ENCODE assay signal across 10 cellular contexts in the genomic region with DNA sequence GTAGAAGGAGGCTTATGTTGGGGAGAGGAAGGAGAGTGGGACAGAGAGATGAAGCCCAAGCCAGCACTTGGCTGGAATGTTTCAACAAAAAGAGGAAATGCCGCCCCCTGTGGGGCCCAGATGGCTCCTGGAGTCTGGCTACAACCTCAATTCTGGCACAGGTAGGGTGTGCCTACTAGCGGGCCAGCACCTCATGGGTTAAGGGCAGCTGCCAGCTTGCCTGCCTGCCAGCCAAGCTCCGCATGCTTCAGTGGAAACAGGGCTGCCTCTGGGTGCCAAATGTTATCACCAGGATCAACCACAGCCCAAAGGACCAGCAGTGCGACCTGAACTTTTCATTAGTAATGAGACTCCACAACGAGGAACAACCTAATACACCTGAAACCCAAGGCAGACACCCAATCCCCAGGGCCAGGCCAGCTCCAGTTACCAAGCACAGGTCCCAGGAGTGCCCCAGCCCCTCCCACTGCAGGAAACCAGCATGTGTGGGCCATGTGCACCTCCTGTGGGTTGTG. TPM values are rescaled to one million over a fixed set of nuclear protein-coding genes. Genes with fewer than 3 reads are reported as not detected.
DNase-seq lines count a peak whose midpoint lies in the region; ATAC-seq and TF ChIP-seq lines count a peak whose summit lies in the region.
"Had no signal": no experiment of that assay in that cellular context is flagged by ENCODE, and none has a peak within 500 bp of the region (broad histone marks: within the 10 kb centered on the region; RNA-seq: fewer than 3 reads in every experiment).

No MANE protein-coding gene starts in this region.

- no peak overlapping the region for H3K4me2 ChIP-seq in mammary epithelial cell (ENCODE audit: insufficient read depth, low read depth, low read length)
- no peak overlapping the region for H3K4me2 ChIP-seq in neuronal stem cell (ENCODE audit: insufficient read depth, low read length, poor library complexity, severe bottlenecking)

- no peak overlapping the region for H2AFZ ChIP-seq in mammary epithelial cell (ENCODE audit: low read depth, low read length)
- no peak overlapping the region for H2AFZ ChIP-seq in neuronal stem cell (ENCODE audit: low read length)

- in situ Hi-C loops in mammary epithelial cell (cut with MboI; ENCODE audit: low sequenced_read_pairs in 2 of 2) = no loop called here

- no peak overlapping the region for H2BK120ac ChIP-seq in neuronal stem cell (ENCODE audit: low read depth, low read length)

- H3K36me3 ChIP-seq in mammary epithelial cell (ENCODE audit: insufficient read depth, low read length) = no peaks in the 10 kb centered on the region
- peaks cover 0 to 8% of the 10 kb centered on the region in 2 donors for H3K36me3 ChIP-seq in neuronal stem cell (replicated peaks in 1 of 2; ENCODE audit: control insufficient read depth in 2 of 2, insufficient read depth in 2 of 2, low read length in 2 of 2)

- H3K9me3 Mint-ChIP-seq in T-cell = no peaks in the 10 kb centered on the region

- peaks cover 4% of the 10 kb centered on the region for H3K4me1 ChIP-seq in mammary epithelial cell (ENCODE audit: insufficient read depth, low read length)
- H3K4me1 ChIP-seq in neuronal stem cell (ENCODE audit: control insufficient read depth in 2 of 2, insufficient read depth in 1 of 2, low read depth in 1 of 2, low read length in 2 of 2) = peaks cover 0 to 4% of the 10 kb centered on the region in 2 donors

- 39% methylated on average over 4 of the region's 5 CpGs for WGBS in mammary epithelial cell (ENCODE audit: low coverage, missing lambda C conversion rate)
- WGBS in neuronal stem cell (ENCODE audit: extremely low coverage in 2 of 2, insufficient read length in 2 of 2, insufficient replicate concordance in 1 of 2), 2 donors = no CpG with 5 or more reads among the region's 5 CpGs

- H4K20me1 ChIP-seq in mammary epithelial cell (ENCODE audit: insufficient read depth, low read length) = no peaks in the 10 kb centered on the region

- H3K23ac ChIP-seq in neuronal stem cell (ENCODE audit: low read depth, low read length, poor library complexity) = no peak overlapping the region

- no peaks in the 10 kb centered on the region for H3K9me3 ChIP-seq in mammary epithelial cell (replicated peaks; ENCODE audit: insufficient read depth, low read length)
- no peaks in the 10 kb centered on the region for H3K9me3 ChIP-seq in neuronal stem cell (replicated peaks in 1 of 2; ENCODE audit: control insufficient read depth in 2 of 2, insufficient read depth in 1 of 2, low read depth in 1 of 2, low read length in 2 of 2)

- no peak overlapping the region for H3K27ac Mint-ChIP-seq in T-cell

- no TSS peak for BruUV-seq in mammary epithelial cell (replicated peaks; lab: Mats Ljungman, UMichigan)

- no peak overlapping the region for H3K4me3 Mint-ChIP-seq in T-cell

- no peaks in the 10 kb centered on the region for H3K79me2 ChIP-seq in mammary epithelial cell (ENCODE audit: insufficient read depth, low read length)

- dilution Hi-C loops in mammary epithelial cell (cut with HindIII; ENCODE audit: low sequenced_read_pairs) = no loop called here

- H3K27ac ChIP-seq in mammary epithelial cell (ENCODE audit: insufficient read depth, low read depth, low read length) = no peak overlapping the region
- no peak overlapping the region for H3K27ac ChIP-seq in neuronal stem cell (replicated peaks; ENCODE audit: low read length)

- H3K4ac ChIP-seq in neuronal stem cell (ENCODE audit: low read length) = no peak overlapping the region

- H3K4me1 Mint-ChIP-seq in T-cell = peaks cover 2 to 14% (median 2%) of the 10 kb centered on the region in 3 donors

- intact Hi-C loops in mammary epithelial cell (cut with micrococcal nuclease) = no loop called here

- H3K14ac ChIP-seq in neuronal stem cell (ENCODE audit: low read length) = no peak overlapping the region

- H4K91ac ChIP-seq in neuronal stem cell (ENCODE audit: low read depth, low read length, poor library complexity) = no peak overlapping the region

- H3K4me3 ChIP-seq in mammary epithelial cell (replicated peaks in 1 of 3; ENCODE audit: insufficient read depth in 1 of 3, low read depth in 2 of 3, low read length in 3 of 3) (no peak overlapping the region), neuronal stem cell (ENCODE audit: low read length in 2 of 2) (no peak overlapping the region)

- H2BK5ac ChIP-seq in neuronal stem cell (ENCODE audit: low read length) = no peak overlapping the region

- H3K9ac ChIP-seq in mammary epithelial cell (ENCODE audit: insufficient read depth, low read length) (no peak overlapping the region), neuronal stem cell (ENCODE audit: low read depth, low read length, poor library complexity) (no peak overlapping the region)

- no peaks in the 10 kb centered on the region for H3K27me3 Mint-ChIP-seq in T-cell

- H4K8ac ChIP-seq in neuronal stem cell (ENCODE audit: low read depth, low read length) = no peak overlapping the region

- CTCF ChIA-PET in mammary epithelial cell (lab: Charles Lee; ENCODE audit: low non-redundant PET) = no interaction called here
- CTCF ChIA-PET in T-cell (lab: Charles Lee) = interaction anchor here in 1 of 2 donors (0.8 kb wide), 1 partner anchor 69 kb away, joined by 4 read pairs; no protein-coding TSS in a partner anchor

- peak overlapping the region; percentile 41 for H3K18ac ChIP-seq in neuronal stem cell (ENCODE audit: low read length)

- no peak overlapping the region for H2BK12ac ChIP-seq in neuronal stem cell (ENCODE audit: low read length)

- peak overlapping the region; percentile 63 for H2AK5ac ChIP-seq in neuronal stem cell (ENCODE audit: low read depth, low read length)

- no peaks in the 10 kb centered on the region for H3K27me3 ChIP-seq in mammary epithelial cell (ENCODE audit: insufficient read depth, low read length)
- peaks cover 0 to under 1% (median 0%) of the 10 kb centered on the region in 3 experiments for H3K27me3 ChIP-seq in neuronal stem cell (ENCODE audit: control insufficient read depth in 3 of 3, insufficient read depth in 3 of 3, low read depth in 1 of 3, low read length in 3 of 3)

- DNase-seq in NCI-H2081 (lab: John Stamatoyannopoulos, UW) (peak; percentile 54 to 83), mammary epithelial cell (no peak), neuronal stem cell (ENCODE audit: low spot score) (no peak), germinal center (ENCODE audit: low spot score) (no peak), GF-D8 (lab: John Stamatoyannopoulos, UW) (no peak), T-cell (no peak)
- DNase-seq in activated CD8-positive, alpha-beta memory T cell treated with anti-CD3 and anti-CD28 coated beads, Interleukin-2, amount 50 U/mL, for 48 hours = no peak
- DNase-seq: activated CD4-positive, alpha-beta T cell treated with anti-CD3 and anti-CD28 coated beads for 48 hours had no signal

- H3K36me3 Mint-ChIP-seq in T-cell = peaks cover 9% of the 10 kb centered on the region

- POLR2A ChIA-PET in T-cell (lab: Charles Lee) = interaction anchor here in 1 of 2 donors (0.7 kb wide), 1 partner anchor 47 kb away, joined by 3 read pairs; no protein-coding TSS in a partner anchor

- no peaks in the 10 kb centered on the region for H3K79me1 ChIP-seq in neuronal stem cell (ENCODE audit: low read depth, low read length)

- ATAC-seq in T-cell (replicated peaks in 1 of 4) = no peak

- TF ChIP-seq CTCF in GM12873 (IDR thresholded peaks at IDR 0.05; ENCODE audit: insufficient read depth, low read depth, low read length, missing control alignments) = peak; percentile 31
- TF ChIP-seq CTCF in mammary epithelial cell (conservative IDR thresholded peaks at IDR 0.05 in 1 of 2, IDR thresholded peaks at IDR 0.05 in 1 of 2; ENCODE audit: extremely low read depth in 1 of 2, insufficient read depth in 1 of 2, low read depth in 1 of 2, low read length in 2 of 2) = peak; percentile 15 to 29

- no peak overlapping the region for H2BK15ac ChIP-seq in neuronal stem cell (ENCODE audit: low read length)

RNA-seq across cellular contexts. Expression of a gene that starts 11.3 kb away (rescaled TPM):
- total RNA-seq in mammary epithelial cell = 1 to 10 TPM; 5.8 to 6.2 TPM
- 3.4 TPM for polyA plus RNA-seq in mammary epithelial cell
- 2.1 TPM for polyA minus RNA-seq in mammary epithelial cell
- 11.7 TPM for polyA plus RNA-seq in neuronal stem cell (2013, experiment 1 of 2)
- 10.4 TPM for polyA plus RNA-seq in neuronal stem cell (2013, experiment 2 of 2)
- 1 to 10 TPM; 3.9 to 9.7 (median 4.3) TPM for total RNA-seq in T-cell

RNA-seq across cellular contexts. Expression of a gene that starts 18.3 kb away (rescaled TPM):
- total RNA-seq in mammary epithelial cell (10 to 100 TPM; 10.3 to 22.0 TPM), T-cell (under 1 TPM in 3 of 5 donors, not detected in 2; 0.56 to 0.93 (median 0.89) TPM)
- polyA plus RNA-seq in mammary epithelial cell = 19.8 TPM
- polyA minus RNA-seq in mammary epithelial cell = 4.7 TPM
- 0.11 TPM for polyA plus RNA-seq in neuronal stem cell (2013, experiment 1 of 2)
- 0.08 TPM for polyA plus RNA-seq in neuronal stem cell (2013, experiment 2 of 2)
- total RNA-seq: glomerular endothelial cell had no signal

RNA-seq across cellular contexts. Expression of a gene that starts 25.9 kb away (rescaled TPM):
- total RNA-seq in mammary epithelial cell (10 to 100 TPM; 11.7 to 12.5 TPM), T-cell (10 to 100 TPM in 3 of 5 donors, 1 to 10 TPM in 2; 9.6 to 14.2 (median 10.4) TPM)
- 17.0 TPM for polyA plus RNA-seq in mammary epithelial cell
- polyA minus RNA-seq in mammary epithelial cell = 56.4 TPM
- polyA plus RNA-seq in neuronal stem cell (2013, experiment 1 of 2) = 10.8 TPM
- polyA plus RNA-seq in neuronal stem cell (2013, experiment 2 of 2) = 11.0 TPM

RNA-seq across cellular contexts. Expression of a gene that starts 46.6 kb away (rescaled TPM):
- 10 to 100 TPM; 49.9 to 55.7 TPM for total RNA-seq in mammary epithelial cell
- polyA plus RNA-seq in mammary epithelial cell = 38.7 TPM
- polyA minus RNA-seq in mammary epithelial cell = 1.7 TPM
- polyA plus RNA-seq in neuronal stem cell (2013, experiment 1 of 2) = 45.0 TPM
- polyA plus RNA-seq in neuronal stem cell (2013, experiment 2 of 2) = 46.0 TPM
- total RNA-seq in T-cell = 10 to 100 TPM; 57.6 to 99.7 (median 91.1) TPM

Comparison
In these comparisons a context has a peak if more than half of its experiments do, and no peak if none do; other contexts are left out.
1. DNase-seq: peak in NCI-H2081 (2 of 2); none in mammary epithelial cell (single experiment), neuronal stem cell (single experiment), activated CD8-positive, alpha-beta memory T cell treated with anti-CD3 and anti-CD28 coated beads, Interleukin-2, amount 50 U/mL, for 48 hours (single experiment), germinal center (single experiment), GF-D8 (single experiment) and T-cell (0 of 34).
2. RNA of a gene that starts 18.3 kb away (total RNA-seq): 10.3 to 22.0 TPM in mammary epithelial cell; 0.56 to 0.93 TPM in T-cell; every median in the first group is over 4 times any median in the second.